Comparison of ENCODE assay signal across 8 cellular contexts in genomic region chr5:177473461-177473991, GRCh38. TPM values are rescaled to one million over a fixed set of nuclear protein-coding genes. Genes with fewer than 3 reads are reported as not detected.
DNase-seq lines count a peak whose midpoint lies in the region; ATAC-seq, FAIRE-seq and TF ChIP-seq lines count a peak whose summit lies in the region.

Gene DBN1, minus strand, starts transcription at chr5:177473634. Its CDS starts 113 bp downstream, at chr5:177473521.

- peak within 1 kb of the TSS; percentile 85 for H3K4me3 Mint-ChIP-seq in activated naive CD8-positive, alpha-beta T cell

- H3K9me3 ChIP-seq in MM.1S (replicated peaks; ENCODE audit: insufficient read depth, low read length) = no peaks in the 10 kb centered on the region
- no peaks in the 10 kb centered on the region for H3K9me3 ChIP-seq in pancreas

- no peaks in the 10 kb centered on the region for H3K9me3 Mint-ChIP-seq in activated naive CD8-positive, alpha-beta T cell (ENCODE audit: low read depth)

- H2AFZ ChIP-seq in ACC112 (ENCODE audit: low read length, unreplicated experiment) = no peak within 1 kb of the TSS
- H2AFZ ChIP-seq in MM.1S (ENCODE audit: low read length) = peak within 1 kb of the TSS; percentile 48; the same call in 1 of the 2 replicates

- no peak for TF ChIP-seq CTCF in GM12875 (IDR thresholded peaks at IDR 0.05; ENCODE audit: borderline replicate concordance, insufficient read depth, low read depth, low read length)
- no peak for TF ChIP-seq CTCF in MM.1S (IDR thresholded peaks at IDR 0.05; ENCODE audit: low read length)
- no peak for TF ChIP-seq CTCF in pancreas (IDR thresholded peaks at IDR 0.05)

- FAIRE-seq in pancreas (lab: Jason Lieb, UNC) = no peak

- 0 to 2% methylated on average over 2 to 60 of the region's 65 CpGs for WGBS in pancreas, 2 donors

- H3K79me2 ChIP-seq in ACC112 (ENCODE audit: control insufficient read depth, insufficient read depth, low read length, unreplicated experiment) = peaks cover 41% of the 10 kb centered on the region
- H3K79me2 ChIP-seq in MM.1S (ENCODE audit: low read length) = no peaks in the 10 kb centered on the region

- peaks cover under 1% of the 10 kb centered on the region; the same call in 1 of the 2 replicates for H3K36me3 ChIP-seq in ACC112 (ENCODE audit: insufficient read depth, low read length)
- H3K36me3 ChIP-seq in MM.1S (replicated peaks; ENCODE audit: insufficient read depth, low read length) = no peaks in the 10 kb centered on the region
- no peaks in the 10 kb centered on the region for H3K36me3 ChIP-seq in pancreas

- H4K20me1 ChIP-seq in MM.1S (ENCODE audit: insufficient read depth, low read length) = no peaks in the 10 kb centered on the region

- ATAC-seq in pancreas (peak; percentile 68 to 84 (median 79)), HG03457 (IDR thresholded peaks at IDR 0.05; ENCODE audit: unreplicated experiment) (no peak)

- peak within 1 kb of the TSS; percentile 84 for H3K4me2 ChIP-seq in MM.1S (ENCODE audit: low read depth, low read length)

- H3K27ac ChIP-seq in ACC112 (ENCODE audit: low read depth, low read length) (peak within 1 kb of the TSS; percentile 45), MM.1S (ENCODE audit: low read length) (no peak within 1 kb of the TSS), pancreas (peak within 1 kb of the TSS in 1 of 4 donors; percentile 39)

- H3K9me2 ChIP-seq in MM.1S (replicated peaks; ENCODE audit: insufficient read depth, low read length) = no peaks in the 10 kb centered on the region

- intact Hi-C loops in cardiac septum (cut with DNase I) (no loop called here), pancreas (cut with DNase I) (no loop called here)

- no peaks in the 10 kb centered on the region for H3K36me3 Mint-ChIP-seq in activated naive CD8-positive, alpha-beta T cell

- H3K9ac ChIP-seq in MM.1S (ENCODE audit: low read length) = peak within 1 kb of the TSS; percentile 10; the same call in 1 of the 2 replicates

- H3K27me3 Mint-ChIP-seq in activated naive CD8-positive, alpha-beta T cell = no peaks in the 10 kb centered on the region

- DNase-seq in MM.1S (no peak), cardiac septum (ENCODE audit: low spot score) (no peak), pancreas (peak in 4 of 6 donors; percentile 48 to 80 (median 72)), NCI-H524 treated with DMSO at 0.1 percent for 48 hours (lab: John Stamatoyannopoulos, UW) (no peak)

- no peaks in the 10 kb centered on the region for H3F3A ChIP-seq in MM.1S (ENCODE audit: insufficient read depth, low read length)

- peak within 1 kb of the TSS; percentile 99 for H3K4me3 ChIP-seq in ACC112 (ENCODE audit: low read depth, low read length)
- peak within 1 kb of the TSS; percentile 69 for H3K4me3 ChIP-seq in GM12875 (ENCODE audit: low read depth, low read length)
- H3K4me3 ChIP-seq in MM.1S (ENCODE audit: low read length) = peak within 1 kb of the TSS; percentile 42
- peak within 1 kb of the TSS; percentile 49 to 65 (median 60) for H3K4me3 ChIP-seq in pancreas

- peak within 1 kb of the TSS; percentile 70 for H3K27ac Mint-ChIP-seq in activated naive CD8-positive, alpha-beta T cell

- peaks cover 47% of the 10 kb centered on the region for H3K4me1 ChIP-seq in ACC112 (ENCODE audit: control insufficient read depth, insufficient read depth, low read length, unreplicated experiment)
- H3K4me1 ChIP-seq in MM.1S (ENCODE audit: low read length) = no peaks in the 10 kb centered on the region
- H3K4me1 ChIP-seq in pancreas = peaks cover 0 to 6% (median 3%) of the 10 kb centered on the region in 3 donors

- H3K27me3 ChIP-seq in ACC112 (ENCODE audit: insufficient read depth, low read length) (no peaks in the 10 kb centered on the region), MM.1S (replicated peaks; ENCODE audit: insufficient read depth, low read length) (peaks cover 55% of the 10 kb centered on the region), pancreas (no peaks in the 10 kb centered on the region)

- H3K4me1 Mint-ChIP-seq in activated naive CD8-positive, alpha-beta T cell (ENCODE audit: low read depth) = peaks cover 50% of the 10 kb centered on the region

RNA-seq across cellular contexts. Expression of gene DBN1, which starts in this region (rescaled TPM):
- total RNA-seq in cardiac septum (27.5 TPM), pancreas (10 to 100 TPM; 10.2 to 38.2 (median 15.7) TPM)
- polyA plus RNA-seq in pancreas = 10 to 100 TPM; 17.1 to 29.2 TPM

Comparison
In these comparisons a context has a peak if more than half of its experiments do, and no peak if none do; other contexts are left out.
1. H3K4me3 ChIP-seq: peak in every context shown above with its lines; median percentile 99 in ACC112; 69 in GM12875; 60 in pancreas; 42 in MM.1S.
2. DNase-seq: peak in pancreas (4 of 6); none in MM.1S (single experiment), cardiac septum (single experiment) and NCI-H524 treated with DMSO at 0.1 percent for 48 hours (single experiment).